1 cellular context compared by ENCODE assay signal in genomic region chrX:38800981-38801845, GRCh38.
TF ChIP-seq lines count a peak whose summit lies in the region.

A gene with protein sequence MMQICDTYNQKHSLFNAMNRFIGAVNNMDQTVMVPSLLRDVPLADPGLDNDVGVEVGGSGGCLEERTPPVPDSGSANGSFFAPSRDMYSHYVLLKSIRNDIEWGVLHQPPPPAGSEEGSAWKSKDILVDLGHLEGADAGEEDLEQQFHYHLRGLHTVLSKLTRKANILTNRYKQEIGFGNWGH (plus strand): TSS chrX:38801459. CDS start chrX:38804947, 3,488 bp downstream.

TF ChIP-seq in HepG2, 621 proteins besides CTCF, POLR2A, EP300 and RAD21 (continued from another document and continues in another):
- TF ChIP-seq GATAD1 (CRISPR knock-in tag; IDR thresholded peaks at IDR 0.05) (no peak), ZFP90 (CRISPR knock-in tag; IDR thresholded peaks at IDR 0.05; ENCODE audit: borderline replicate concordance) (no peak), KAT8 (CRISPR knock-in tag; IDR thresholded peaks at IDR 0.05) (peak; percentile 56; the same call in 1 of the 2 replicates), ZNF614 (CRISPR knock-in tag; IDR thresholded peaks at IDR 0.05; ENCODE audit: borderline replicate concordance) (no peak), ZBTB46 (CRISPR knock-in tag; IDR thresholded peaks at IDR 0.05; ENCODE audit: borderline replicate concordance) (no peak), NFYB (CRISPR knock-in tag; IDR thresholded peaks at IDR 0.05) (peak; percentile 84), IRF2 (CRISPR knock-in tag; IDR thresholded peaks at IDR 0.05) (no peak), ZFX (CRISPR knock-in tag; IDR thresholded peaks at IDR 0.05; ENCODE audit: low read depth) (peak; percentile 57), MAZ (IDR thresholded peaks at IDR 0.05; ENCODE audit: borderline replicate concordance, low read depth, low read length) (peak; percentile 58; the same call in 1 of the 2 replicates), MAZ (CRISPR knock-in tag; IDR thresholded peaks at IDR 0.05; ENCODE audit: low read depth) (no peak), NBN (conservative IDR thresholded peaks at IDR 0.05) (no peak), HMGA1 (CRISPR knock-in tag; conservative IDR thresholded peaks at IDR 0.05) (no peak), GFI1 (CRISPR knock-in tag; IDR thresholded peaks at IDR 0.05; ENCODE audit: borderline replicate concordance) (peak; percentile 32; the same call in 1 of the 2 replicates), ZMYM4 (CRISPR knock-in tag; IDR thresholded peaks at IDR 0.05) (peak; percentile 46; the same call in 1 of the 2 replicates), POGZ (CRISPR knock-in tag; IDR thresholded peaks at IDR 0.05) (peak; percentile 33; the same call in 1 of the 2 replicates), SAP130 (CRISPR knock-in tag; IDR thresholded peaks at IDR 0.05; ENCODE audit: low read depth) (peak; percentile 58), CSRNP2 (CRISPR knock-in tag; conservative IDR thresholded peaks at IDR 0.05; ENCODE audit: low read depth) (no peak), SALL1 (CRISPR knock-in tag; IDR thresholded peaks at IDR 0.05) (peak; percentile 58), DRAP1 (CRISPR knock-in tag; IDR thresholded peaks at IDR 0.05) (peak; percentile 81), LCORL (IDR thresholded peaks at IDR 0.05) (no peak), LCORL (CRISPR knock-in tag; IDR thresholded peaks at IDR 0.05) (0 out of 2 replicates have a peak, but pooled peaks have one; percentile 13), ZBTB49 (CRISPR knock-in tag; IDR thresholded peaks at IDR 0.05; ENCODE audit: borderline replicate concordance) (no peak), ZNF672 (CRISPR knock-in tag; IDR thresholded peaks at IDR 0.05) (no peak), SMC3 (IDR thresholded peaks at IDR 0.05; ENCODE audit: low read length) (no peak), YY1 (IDR thresholded peaks at IDR 0.05; ENCODE audit: insufficient read depth, insufficient replicate concordance, low read depth, low read length) (peak; percentile 87), NFKBIZ (CRISPR knock-in tag; IDR thresholded peaks at IDR 0.05) (no peak), ZNF709 (CRISPR knock-in tag; IDR thresholded peaks at IDR 0.05) (no peak), ZNF234 (CRISPR knock-in tag; conservative IDR thresholded peaks at IDR 0.05) (no peak), IRF1 (CRISPR knock-in tag; IDR thresholded peaks at IDR 0.05; ENCODE audit: low read depth) (no peak)
- TF ChIP-seq, protein P1, sequence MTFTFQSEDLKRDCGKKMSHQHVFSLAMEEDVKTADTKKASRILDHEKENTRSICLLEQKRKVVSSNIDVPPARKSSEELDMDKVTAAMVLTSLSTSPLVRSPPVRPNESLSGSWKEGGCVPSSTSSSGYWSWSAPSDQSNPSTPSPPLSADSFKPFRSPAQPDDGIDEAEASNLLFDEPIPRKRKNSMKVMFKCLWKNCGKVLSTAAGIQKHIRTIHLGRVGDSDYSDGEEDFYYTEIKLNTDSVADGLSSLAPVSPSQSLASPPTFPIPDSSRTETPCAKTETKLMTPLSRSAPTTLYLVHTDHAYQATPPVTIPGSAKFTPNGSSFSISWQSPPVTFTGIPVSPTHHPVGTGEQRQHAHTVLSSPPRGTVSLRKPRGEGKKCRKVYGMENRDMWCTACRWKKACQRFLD (CRISPR knock-in tag; IDR thresholded peaks at IDR 0.05; ENCODE audit: borderline replicate concordance) = no peak
- TF ChIP-seq, protein P2, sequence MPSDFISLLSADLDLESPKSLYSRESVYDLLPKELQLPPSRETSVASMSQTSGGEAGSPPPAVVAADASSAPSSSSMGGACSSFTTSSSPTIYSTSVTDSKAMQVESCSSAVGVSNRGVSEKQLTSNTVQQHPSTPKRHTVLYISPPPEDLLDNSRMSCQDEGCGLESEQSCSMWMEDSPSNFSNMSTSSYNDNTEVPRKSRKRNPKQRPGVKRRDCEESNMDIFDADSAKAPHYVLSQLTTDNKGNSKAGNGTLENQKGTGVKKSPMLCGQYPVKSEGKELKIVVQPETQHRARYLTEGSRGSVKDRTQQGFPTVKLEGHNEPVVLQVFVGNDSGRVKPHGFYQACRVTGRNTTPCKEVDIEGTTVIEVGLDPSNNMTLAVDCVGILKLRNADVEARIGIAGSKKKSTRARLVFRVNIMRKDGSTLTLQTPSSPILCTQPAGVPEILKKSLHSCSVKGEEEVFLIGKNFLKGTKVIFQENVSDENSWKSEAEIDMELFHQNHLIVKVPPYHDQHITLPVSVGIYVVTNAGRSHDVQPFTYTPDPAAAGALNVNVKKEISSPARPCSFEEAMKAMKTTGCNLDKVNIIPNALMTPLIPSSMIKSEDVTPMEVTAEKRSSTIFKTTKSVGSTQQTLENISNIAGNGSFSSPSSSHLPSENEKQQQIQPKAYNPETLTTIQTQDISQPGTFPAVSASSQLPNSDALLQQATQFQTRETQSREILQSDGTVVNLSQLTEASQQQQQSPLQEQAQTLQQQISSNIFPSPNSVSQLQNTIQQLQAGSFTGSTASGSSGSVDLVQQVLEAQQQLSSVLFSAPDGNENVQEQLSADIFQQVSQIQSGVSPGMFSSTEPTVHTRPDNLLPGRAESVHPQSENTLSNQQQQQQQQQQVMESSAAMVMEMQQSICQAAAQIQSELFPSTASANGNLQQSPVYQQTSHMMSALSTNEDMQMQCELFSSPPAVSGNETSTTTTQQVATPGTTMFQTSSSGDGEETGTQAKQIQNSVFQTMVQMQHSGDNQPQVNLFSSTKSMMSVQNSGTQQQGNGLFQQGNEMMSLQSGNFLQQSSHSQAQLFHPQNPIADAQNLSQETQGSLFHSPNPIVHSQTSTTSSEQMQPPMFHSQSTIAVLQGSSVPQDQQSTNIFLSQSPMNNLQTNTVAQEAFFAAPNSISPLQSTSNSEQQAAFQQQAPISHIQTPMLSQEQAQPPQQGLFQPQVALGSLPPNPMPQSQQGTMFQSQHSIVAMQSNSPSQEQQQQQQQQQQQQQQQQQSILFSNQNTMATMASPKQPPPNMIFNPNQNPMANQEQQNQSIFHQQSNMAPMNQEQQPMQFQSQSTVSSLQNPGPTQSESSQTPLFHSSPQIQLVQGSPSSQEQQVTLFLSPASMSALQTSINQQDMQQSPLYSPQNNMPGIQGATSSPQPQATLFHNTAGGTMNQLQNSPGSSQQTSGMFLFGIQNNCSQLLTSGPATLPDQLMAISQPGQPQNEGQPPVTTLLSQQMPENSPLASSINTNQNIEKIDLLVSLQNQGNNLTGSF (CRISPR knock-in tag; IDR thresholded peaks at IDR 0.05) = no peak
- TF ChIP-seq, protein P3, sequence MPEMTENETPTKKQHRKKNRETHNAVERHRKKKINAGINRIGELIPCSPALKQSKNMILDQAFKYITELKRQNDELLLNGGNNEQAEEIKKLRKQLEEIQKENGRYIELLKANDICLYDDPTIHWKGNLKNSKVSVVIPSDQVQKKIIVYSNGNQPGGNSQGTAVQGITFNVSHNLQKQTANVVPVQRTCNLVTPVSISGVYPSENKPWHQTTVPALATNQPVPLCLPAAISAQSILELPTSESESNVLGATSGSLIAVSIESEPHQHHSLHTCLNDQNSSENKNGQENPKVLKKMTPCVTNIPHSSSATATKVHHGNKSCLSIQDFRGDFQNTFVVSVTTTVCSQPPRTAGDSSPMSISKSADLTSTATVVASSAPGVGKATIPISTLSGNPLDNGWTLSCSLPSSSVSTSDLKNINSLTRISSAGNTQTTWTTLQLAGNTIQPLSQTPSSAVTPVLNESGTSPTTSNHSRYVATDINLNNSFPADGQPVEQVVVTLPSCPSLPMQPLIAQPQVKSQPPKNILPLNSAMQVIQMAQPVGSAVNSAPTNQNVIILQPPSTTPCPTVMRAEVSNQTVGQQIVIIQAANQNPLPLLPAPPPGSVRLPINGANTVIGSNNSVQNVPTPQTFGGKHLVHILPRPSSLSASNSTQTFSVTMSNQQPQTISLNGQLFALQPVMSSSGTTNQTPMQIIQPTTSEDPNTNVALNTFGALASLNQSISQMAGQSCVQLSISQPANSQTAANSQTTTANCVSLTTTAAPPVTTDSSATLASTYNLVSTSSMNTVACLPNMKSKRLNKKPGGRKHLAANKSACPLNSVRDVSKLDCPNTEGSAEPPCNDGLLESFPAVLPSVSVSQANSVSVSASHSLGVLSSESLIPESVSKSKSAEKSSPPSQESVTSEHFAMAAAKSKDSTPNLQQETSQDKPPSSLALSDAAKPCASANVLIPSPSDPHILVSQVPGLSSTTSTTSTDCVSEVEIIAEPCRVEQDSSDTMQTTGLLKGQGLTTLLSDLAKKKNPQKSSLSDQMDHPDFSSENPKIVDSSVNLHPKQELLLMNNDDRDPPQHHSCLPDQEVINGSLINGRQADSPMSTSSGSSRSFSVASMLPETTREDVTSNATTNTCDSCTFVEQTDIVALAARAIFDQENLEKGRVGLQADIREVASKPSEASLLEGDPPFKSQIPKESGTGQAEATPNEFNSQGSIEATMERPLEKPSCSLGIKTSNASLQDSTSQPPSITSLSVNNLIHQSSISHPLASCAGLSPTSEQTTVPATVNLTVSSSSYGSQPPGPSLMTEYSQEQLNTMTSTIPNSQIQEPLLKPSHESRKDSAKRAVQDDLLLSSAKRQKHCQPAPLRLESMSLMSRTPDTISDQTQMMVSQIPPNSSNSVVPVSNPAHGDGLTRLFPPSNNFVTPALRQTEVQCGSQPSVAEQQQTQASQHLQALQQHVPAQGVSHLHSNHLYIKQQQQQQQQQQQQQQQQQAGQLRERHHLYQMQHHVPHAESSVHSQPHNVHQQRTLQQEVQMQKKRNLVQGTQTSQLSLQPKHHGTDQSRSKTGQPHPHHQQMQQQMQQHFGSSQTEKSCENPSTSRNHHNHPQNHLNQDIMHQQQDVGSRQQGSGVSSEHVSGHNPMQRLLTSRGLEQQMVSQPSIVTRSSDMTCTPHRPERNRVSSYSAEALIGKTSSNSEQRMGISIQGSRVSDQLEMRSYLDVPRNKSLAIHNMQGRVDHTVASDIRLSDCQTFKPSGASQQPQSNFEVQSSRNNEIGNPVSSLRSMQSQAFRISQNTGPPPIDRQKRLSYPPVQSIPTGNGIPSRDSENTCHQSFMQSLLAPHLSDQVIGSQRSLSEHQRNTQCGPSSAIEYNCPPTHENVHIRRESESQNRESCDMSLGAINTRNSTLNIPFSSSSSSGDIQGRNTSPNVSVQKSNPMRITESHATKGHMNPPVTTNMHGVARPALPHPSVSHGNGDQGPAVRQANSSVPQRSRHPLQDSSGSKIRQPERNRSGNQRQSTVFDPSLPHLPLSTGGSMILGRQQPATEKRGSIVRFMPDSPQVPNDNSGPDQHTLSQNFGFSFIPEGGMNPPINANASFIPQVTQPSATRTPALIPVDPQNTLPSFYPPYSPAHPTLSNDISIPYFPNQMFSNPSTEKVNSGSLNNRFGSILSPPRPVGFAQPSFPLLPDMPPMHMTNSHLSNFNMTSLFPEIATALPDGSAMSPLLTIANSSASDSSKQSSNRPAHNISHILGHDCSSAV (CRISPR knock-in tag; IDR thresholded peaks at IDR 0.05; ENCODE audit: borderline replicate concordance) = no peak
- TF ChIP-seq, protein P4, sequence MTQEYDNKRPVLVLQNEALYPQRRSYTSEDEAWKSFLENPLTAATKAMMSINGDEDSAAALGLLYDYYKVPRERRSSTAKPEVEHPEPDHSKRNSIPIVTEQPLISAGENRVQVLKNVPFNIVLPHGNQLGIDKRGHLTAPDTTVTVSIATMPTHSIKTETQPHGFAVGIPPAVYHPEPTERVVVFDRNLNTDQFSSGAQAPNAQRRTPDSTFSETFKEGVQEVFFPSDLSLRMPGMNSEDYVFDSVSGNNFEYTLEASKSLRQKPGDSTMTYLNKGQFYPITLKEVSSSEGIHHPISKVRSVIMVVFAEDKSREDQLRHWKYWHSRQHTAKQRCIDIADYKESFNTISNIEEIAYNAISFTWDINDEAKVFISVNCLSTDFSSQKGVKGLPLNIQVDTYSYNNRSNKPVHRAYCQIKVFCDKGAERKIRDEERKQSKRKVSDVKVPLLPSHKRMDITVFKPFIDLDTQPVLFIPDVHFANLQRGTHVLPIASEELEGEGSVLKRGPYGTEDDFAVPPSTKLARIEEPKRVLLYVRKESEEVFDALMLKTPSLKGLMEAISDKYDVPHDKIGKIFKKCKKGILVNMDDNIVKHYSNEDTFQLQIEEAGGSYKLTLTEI (CRISPR knock-in tag; conservative IDR thresholded peaks at IDR 0.05) = no peak
